18 cellular contexts compared by ENCODE assay signal in genomic region chr12:39831587-39832315, GRCh38.
DNase-seq lines count a peak whose midpoint lies in the region; ATAC-seq, FAIRE-seq and TF ChIP-seq lines count a peak whose summit lies in the region.
"Had no signal": no experiment of that assay in that cellular context is flagged by ENCODE, and none has a peak within 500 bp of the region (broad histone marks: within the 10 kb centered on the region; RNA-seq: fewer than 3 reads in every experiment).

No MANE protein-coding gene starts in this region.

- no peak overlapping the region for H3K27ac Mint-ChIP-seq in activated naive CD8-positive, alpha-beta T cell treated with anti-CD3 and anti-CD28 coated beads for 36 hours
- H3K27ac Mint-ChIP-seq: CD4-positive, alpha-beta memory T cell; natural killer cell treated with Interleukin-12 subunit alpha and Interleukin-12 subunit beta and Interleukin-15 and Interleukin-18, amount 100 ng/mL, for 72 hours had no signal

- H3K4me3 ChIP-seq in right lobe of liver = no peak overlapping the region
- H3K4me3 ChIP-seq: colonic mucosa, Peyer's patch, skin epidermis had no signal

- TF ChIP-seq CTCF in right lobe of liver (IDR thresholded peaks at IDR 0.05) = no peak

- peaks cover 8% of the 10 kb centered on the region for H3K36me3 Mint-ChIP-seq in activated naive CD8-positive, alpha-beta T cell treated with anti-CD3 and anti-CD28 coated beads for 36 hours

- peak overlapping the region; percentile 75 to 81 (median 78) for H3K27ac ChIP-seq in right lobe of liver
- H3K27ac ChIP-seq: colonic mucosa, Peyer's patch, skin epidermis had no signal

- 23% methylated on average over 1 of the region's 1 CpG for WGBS in right lobe of liver (ENCODE audit: insufficient coverage, low coverage, low lambda C conversion rate, missing lambda C conversion rate)

- no peaks in the 10 kb centered on the region for H3K4me1 Mint-ChIP-seq in activated naive CD8-positive, alpha-beta T cell treated with anti-CD3 and anti-CD28 coated beads for 36 hours
- H3K4me1 Mint-ChIP-seq: CD4-positive, alpha-beta memory T cell had no signal

- peaks cover 0 to 33% (median 6%) of the 10 kb centered on the region in 4 donors for H3K4me1 ChIP-seq in right lobe of liver
- H3K4me1 ChIP-seq: colonic mucosa, Peyer's patch had no signal

- DNase-seq in LHCN-M2 (ENCODE audit: low read depth) (peak; percentile 5), astrocyte of the hippocampus (ENCODE audit: low read depth, low spot score) (peak; percentile 50), right lobe of liver (no peak), H54 (ENCODE audit: insufficient read length, low spot score) (no peak), LoVo (ENCODE audit: low spot score) (no peak)
- DNase-seq in activated naive CD8-positive, alpha-beta T cell treated with anti-CD3 and anti-CD28 coated beads for 36 hours = no peak
- DNase-seq: activated naive CD4-positive, alpha-beta T cell treated with Interleukin-2 at 50 U/mL for 16 hours; CD4-positive, alpha-beta memory T cell; colonic mucosa; H7; islet precursor cell; NCI-H187; Peyer's patch; T-helper 9 cell had no signal

- peaks cover 3% of the 10 kb centered on the region for H3K9me3 Mint-ChIP-seq in activated naive CD8-positive, alpha-beta T cell treated with anti-CD3 and anti-CD28 coated beads for 36 hours
- H3K9me3 Mint-ChIP-seq: natural killer cell treated with Interleukin-12 subunit alpha and Interleukin-12 subunit beta and Interleukin-15 and Interleukin-18, amount 100 ng/mL, for 72 hours had no signal

- H3K36me3 ChIP-seq in right lobe of liver = no peaks in the 10 kb centered on the region
- H3K36me3 ChIP-seq: colonic mucosa, Peyer's patch had no signal

- no peak for FAIRE-seq in H54 (lab: Jason Lieb, UNC)

- H3K27me3 Mint-ChIP-seq in activated naive CD8-positive, alpha-beta T cell treated with anti-CD3 and anti-CD28 coated beads for 36 hours = no peaks in the 10 kb centered on the region
- H3K27me3 Mint-ChIP-seq: CD4-positive, alpha-beta memory T cell; natural killer cell treated with Interleukin-12 subunit alpha and Interleukin-12 subunit beta and Interleukin-15 and Interleukin-18, amount 100 ng/mL, for 72 hours had no signal

- no peaks in the 10 kb centered on the region for H3K27me3 ChIP-seq in right lobe of liver
- H3K27me3 ChIP-seq: colonic mucosa, Peyer's patch had no signal

- H3K9me3 ChIP-seq in right lobe of liver = no peaks in the 10 kb centered on the region
- H3K9me3 ChIP-seq: colonic mucosa, Peyer's patch had no signal

- intact Hi-C loops in right lobe of liver (cut with DNase I) = no loop called here

- TF ChIP-seq POLR2A in right lobe of liver (IDR thresholded peaks at IDR 0.05) = no peak
- no peak for TF ChIP-seq POLR2A in H54 (IDR thresholded peaks at IDR 0.05; ENCODE audit: low read depth, low read length)

- no peak overlapping the region for H3K4me3 Mint-ChIP-seq in activated naive CD8-positive, alpha-beta T cell treated with anti-CD3 and anti-CD28 coated beads for 36 hours
- H3K4me3 Mint-ChIP-seq: CD4-positive, alpha-beta memory T cell; natural killer cell treated with Interleukin-12 subunit alpha and Interleukin-12 subunit beta and Interleukin-15 and Interleukin-18, amount 100 ng/mL, for 72 hours had no signal

- ATAC-seq in GM18508 (IDR thresholded peaks at IDR 0.05; ENCODE audit: insufficient read depth, unreplicated experiment) = peak; percentile 37
- peak; percentile 82 to 90 (median 87) for ATAC-seq in right lobe of liver
- no peak for ATAC-seq in GM21423 (IDR thresholded peaks at IDR 0.05; ENCODE audit: unreplicated experiment)
- ATAC-seq: natural killer cell treated with Interleukin-12 subunit alpha and Interleukin-12 subunit beta and Interleukin-15 and Interleukin-18, amount 100 ng/mL, for 72 hours had no signal

Comparison
In these comparisons a context has a peak if more than half of its experiments do, and no peak if none do; other contexts are left out.
1. DNase-seq: peak in LHCN-M2 (single experiment) and astrocyte of the hippocampus (single experiment); none in right lobe of liver (0 of 3), activated naive CD8-positive, alpha-beta T cell treated with anti-CD3 and anti-CD28 coated beads for 36 hours (single experiment), H54 (single experiment) and LoVo (single experiment).